In genomic region chr5:132467292-132467984, GRCh38 we compare ENCODE assay signal across 10 cellular contexts. TPM values are rescaled to one million over a fixed set of nuclear protein-coding genes. Genes with fewer than 3 reads are reported as not detected.
DNase-seq lines count a peak whose midpoint lies in the region; ATAC-seq and TF ChIP-seq lines count a peak whose summit lies in the region.
"Had no signal": no experiment of that assay in that cellular context is flagged by ENCODE, and none has a peak within 500 bp of the region (broad histone marks: within the 10 kb centered on the region; RNA-seq: fewer than 3 reads in every experiment).

No MANE protein-coding gene starts in this region.

- H3K27ac ChIP-seq in mammary epithelial cell (ENCODE audit: insufficient read depth, low read depth, low read length): peak overlapping the region; percentile 19
- peak overlapping the region; percentile 77 to 87 (median 84) for H3K27ac ChIP-seq in transverse colon

- peaks cover 18% of the 10 kb centered on the region for H3K4me1 Mint-ChIP-seq in MCF 10A (ENCODE audit: insufficient read depth, unreplicated experiment)
- H3K4me1 Mint-ChIP-seq in activated CD8-positive, alpha-beta T cell treated with anti-CD3 and anti-CD28 coated beads, Interleukin-2, amount 10 ng/mL, durations not matched to agents 7 days and 5 days (ENCODE audit: low read depth): peaks cover 99% of the 10 kb centered on the region

- H3K36me3 Mint-ChIP-seq in MCF 10A (ENCODE audit: insufficient read depth, unreplicated experiment): peaks cover 12% of the 10 kb centered on the region
- H3K36me3 Mint-ChIP-seq in activated CD8-positive, alpha-beta T cell treated with anti-CD3 and anti-CD28 coated beads, Interleukin-2, amount 10 ng/mL, durations not matched to agents 7 days and 5 days (ENCODE audit: low read depth): peaks cover 69% of the 10 kb centered on the region

- no peak overlapping the region for H3K4me3 Mint-ChIP-seq in MCF 10A (ENCODE audit: unreplicated experiment)
- peak overlapping the region; percentile 60 for H3K4me3 Mint-ChIP-seq in activated CD8-positive, alpha-beta T cell treated with anti-CD3 and anti-CD28 coated beads, Interleukin-2, amount 10 ng/mL, durations not matched to agents 7 days and 5 days

- no peak for TF ChIP-seq CTCF in mammary epithelial cell (conservative IDR thresholded peaks at IDR 0.05 in 1 of 2, IDR thresholded peaks at IDR 0.05 in 1 of 2; ENCODE audit: extremely low read depth in 1 of 2, insufficient read depth in 1 of 2, low read depth in 1 of 2, low read length in 2 of 2)
- TF ChIP-seq CTCF in MCF 10A (IDR thresholded peaks at IDR 0.05; ENCODE audit: unreplicated experiment): no peak
- no peak for TF ChIP-seq CTCF in transverse colon (IDR thresholded peaks at IDR 0.05)
- TF ChIP-seq CTCF in GM13976 (IDR thresholded peaks at IDR 0.05; ENCODE audit: borderline replicate concordance, control extremely low read depth, extremely low read depth, insufficient read depth, missing control alignments): no peak

- H3K27me3 ChIP-seq in mammary epithelial cell (ENCODE audit: insufficient read depth, low read length) (no peaks in the 10 kb centered on the region), transverse colon (no peaks in the 10 kb centered on the region)

- no peaks in the 10 kb centered on the region for H3K27me3 Mint-ChIP-seq in MCF 10A (ENCODE audit: insufficient read depth, unreplicated experiment)
- no peaks in the 10 kb centered on the region for H3K27me3 Mint-ChIP-seq in activated CD8-positive, alpha-beta T cell treated with anti-CD3 and anti-CD28 coated beads, Interleukin-2, amount 10 ng/mL, durations not matched to agents 7 days and 5 days (ENCODE audit: low read depth)

- 55% methylated on average over 4 of the region's 4 CpGs for WGBS in mammary epithelial cell (ENCODE audit: low coverage, missing lambda C conversion rate)
- 65 to 100% methylated on average over 1 to 4 of the region's 4 CpGs for WGBS in transverse colon (ENCODE audit: low coverage in 1 of 2), 2 donors

- H3K36me3 ChIP-seq in mammary epithelial cell (ENCODE audit: insufficient read depth, low read length) (no peaks in the 10 kb centered on the region), transverse colon (no peaks in the 10 kb centered on the region)

- no peak overlapping the region for H3K27ac Mint-ChIP-seq in MCF 10A (ENCODE audit: low read depth, unreplicated experiment)
- peak overlapping the region; percentile 92 for H3K27ac Mint-ChIP-seq in activated CD8-positive, alpha-beta T cell treated with anti-CD3 and anti-CD28 coated beads, Interleukin-2, amount 10 ng/mL, durations not matched to agents 7 days and 5 days
- H3K27ac Mint-ChIP-seq: progenitor cell of endocrine pancreas had no signal

- ATAC-seq in HG03432 (IDR thresholded peaks at IDR 0.05; ENCODE audit: unreplicated experiment) (peak; percentile 35), HG03097 (IDR thresholded peaks at IDR 0.05; ENCODE audit: low FRiP score, unreplicated experiment) (no peak)
- ATAC-seq in activated CD8-positive, alpha-beta T cell treated with anti-CD3 and anti-CD28 coated beads, Interleukin-2, amount 10 ng/mL, durations not matched to agents 7 days and 5 days: peak; percentile 2
- ATAC-seq: Panc1 had no signal

- CTCF ChIA-PET in mammary epithelial cell (lab: Charles Lee; ENCODE audit: low non-redundant PET) (no interaction called here), MCF 10A (lab: Yijun Ruan, JAX) (interaction anchor here (0.7 to 1.0 kb wide), 3 partner anchors 31 to 47 kb away, joined by 3 read pairs; no protein-coding TSS in a partner anchor)
- CTCF ChIA-PET in activated CD8-positive, alpha-beta T cell treated with anti-CD3 and anti-CD28 coated beads, Interleukin-2, amount 10 ng/mL, durations not matched to agents 7 days and 5 days (lab: Charles Lee): interaction anchor here (0.9 to 10.4 kb wide), 15 partner anchors 8 to 81 kb away, joined by 3 to 114 read pairs (median 15); partner anchors contain the start of gene IRF1

- DNase-seq in mammary epithelial cell: no peak
- DNase-seq in MCF 10A (ENCODE audit: unreplicated experiment): no peak
- DNase-seq in activated CD8-positive, alpha-beta T cell treated with anti-CD3 and anti-CD28 coated beads, Interleukin-2, amount 10 ng/mL, durations not matched to agents 7 days and 5 days: no peak
- peak; percentile 39 for DNase-seq in transverse colon
- DNase-seq in NCI-H524 (lab: John Stamatoyannopoulos, UW): no peak
- DNase-seq in GM13976 (ENCODE audit: low spot score): no peak

- POLR2A ChIA-PET in MCF 10A (lab: Yijun Ruan, JAX): interaction anchor here (1.1 kb wide), 1 partner anchor 13 kb away, joined by 3 read pairs; no protein-coding TSS in a partner anchor
- POLR2A ChIA-PET in activated CD8-positive, alpha-beta T cell treated with anti-CD3 and anti-CD28 coated beads, Interleukin-2, amount 10 ng/mL, durations not matched to agents 7 days and 5 days (lab: Charles Lee): interaction anchor here (1.5 to 6.4 kb wide), 10 partner anchors 11 to 57 kb away, joined by 4 to 308 read pairs (median 17); partner anchors contain the start of gene IRF1

- no peaks in the 10 kb centered on the region for H4K20me1 ChIP-seq in mammary epithelial cell (ENCODE audit: insufficient read depth, low read length)

- in situ Hi-C loops in mammary epithelial cell (cut with MboI; ENCODE audit: low sequenced_read_pairs in 2 of 2) (no loop called here), transverse colon (cut with MboI; ENCODE audit: low pct_ligation_motif_present in 1 of 4, low pct_unique_long_range_greater_than_20kb in 1 of 4, low sequenced_read_pairs in 3 of 4) (no loop called here), GM13976 (cut with MboI; ENCODE audit: low sequenced_read_pairs, unreplicated experiment) (no loop called here)

- peak overlapping the region; percentile 29 for H2AFZ ChIP-seq in mammary epithelial cell (ENCODE audit: low read depth, low read length)

- no peaks in the 10 kb centered on the region for H3K9me3 Mint-ChIP-seq in MCF 10A (ENCODE audit: unreplicated experiment)
- H3K9me3 Mint-ChIP-seq in activated CD8-positive, alpha-beta T cell treated with anti-CD3 and anti-CD28 coated beads, Interleukin-2, amount 10 ng/mL, durations not matched to agents 7 days and 5 days (ENCODE audit: insufficient read depth): no peaks in the 10 kb centered on the region

- intact Hi-C loops in mammary epithelial cell (cut with micrococcal nuclease): loop anchor here (1.0 kb wide), 1 partner anchor 23 kb away; the partner anchor contains the start of gene IRF1
- intact Hi-C loops in MCF 10A (cut with micrococcal nuclease): no loop called here
- intact Hi-C loops in transverse colon (cut with DNase I; ENCODE audit: low total_unique reads): no loop called here

- no peaks in the 10 kb centered on the region for H3K9me3 ChIP-seq in mammary epithelial cell (replicated peaks; ENCODE audit: insufficient read depth, low read length)
- no peaks in the 10 kb centered on the region for H3K9me3 ChIP-seq in transverse colon

- no peaks in the 10 kb centered on the region for H3K79me2 ChIP-seq in mammary epithelial cell (ENCODE audit: insufficient read depth, low read length)

- H3K4me1 ChIP-seq in mammary epithelial cell (ENCODE audit: insufficient read depth, low read length) (peaks cover 42% of the 10 kb centered on the region), transverse colon (peaks cover 31 to 65% (median 36%) of the 10 kb centered on the region in 4 donors)

- H3K4me3 ChIP-seq in mammary epithelial cell (replicated peaks in 1 of 3; ENCODE audit: insufficient read depth in 1 of 3, low read depth in 2 of 3, low read length in 3 of 3): no peak overlapping the region
- no peak overlapping the region for H3K4me3 ChIP-seq in transverse colon

- peak overlapping the region; percentile 63 for H3K4me2 ChIP-seq in mammary epithelial cell (ENCODE audit: insufficient read depth, low read depth, low read length)

- H3K9ac ChIP-seq in mammary epithelial cell (ENCODE audit: insufficient read depth, low read length): no peak overlapping the region

- no peak for TF ChIP-seq EP300 in transverse colon (IDR thresholded peaks at IDR 0.05; ENCODE audit: low read depth)

- BruUV-seq in mammary epithelial cell (replicated peaks; lab: Mats Ljungman, UMichigan): no TSS peak
- no TSS peak for BruUV-seq in MCF 10A (replicated peaks; lab: Mats Ljungman, UMichigan)

- no peak for TF ChIP-seq POLR2A in transverse colon (IDR thresholded peaks at IDR 0.05)

- dilution Hi-C loops in mammary epithelial cell (cut with HindIII; ENCODE audit: low sequenced_read_pairs): no loop called here

RNA-seq across cellular contexts. Expression of gene IRF1, which starts 23.1 kb away (rescaled TPM):
- 10 to 100 TPM in 1 of 2 donors, 1 to 10 TPM in 1; 5.3 to 14.9 TPM for total RNA-seq in mammary epithelial cell
- 9.0 TPM for polyA plus RNA-seq in mammary epithelial cell
- polyA minus RNA-seq in mammary epithelial cell: 24.6 TPM
- total RNA-seq in MCF 10A (2022): 18.7 and 23.0 TPM in 2 replicates
- total RNA-seq in activated CD8-positive, alpha-beta T cell treated with anti-CD3 and anti-CD28 coated beads, Interleukin-2, amount 10 ng/mL, durations not matched to agents 7 days and 5 days: 100 to 1,000 TPM; 221 to 228 TPM
- 10 to 100 TPM; 40.8 to 86.9 (median 65.5) TPM for total RNA-seq in transverse colon
